Comparison of ENCODE assay signal across 9 cellular contexts in genomic region chr2:127065299-127065931, GRCh38. TPM values are rescaled to one million over a fixed set of nuclear protein-coding genes. Genes with fewer than 3 reads are reported as not detected.
DNase-seq lines count a peak whose midpoint lies in the region; ATAC-seq and TF ChIP-seq lines count a peak whose summit lies in the region.
"Had no signal": no experiment of that assay in that cellular context is flagged by ENCODE, and none has a peak within 500 bp of the region (broad histone marks: within the 10 kb centered on the region; RNA-seq: fewer than 3 reads in every experiment).

No MANE protein-coding gene starts in this region.

- H3K9me3 ChIP-seq in left lung: no peaks in the 10 kb centered on the region

- intact Hi-C loops in activated CD4-positive, alpha-beta T cell treated with anti-CD3 and anti-CD28 coated beads for 36 hours (cut with DNase I, micrococcal nuclease): loop anchor here (2.0 to 5.0 kb wide), 3 partner anchors 15 to 408 kb away; partner anchors contain the start of gene GYPC (in 1 of the 2)
- intact Hi-C loops in left lung (cut with DNase I): no loop called here

- POLR2A ChIA-PET in activated CD4-positive, alpha-beta T cell treated with anti-CD3 and anti-CD28 coated beads for 36 hours (lab: Charles Lee): interaction anchor here (0.7 kb wide), 1 partner anchor 16 kb away, joined by 3 read pairs; no protein-coding TSS in a partner anchor

- DNase-seq in activated CD4-positive, alpha-beta T cell treated with anti-CD3 and anti-CD28 coated beads for 36 hours: no peak
- DNase-seq in activated CD4-positive, alpha-beta T cell treated with anti-CD3 and anti-CD28 coated beads, Interleukin-2, amount 50 U/mL, for 1 hour: no peak
- no peak for DNase-seq in activated naive CD8-positive, alpha-beta T cell treated with anti-CD3 and anti-CD28 coated beads for 36 hours
- DNase-seq in left lung (no peak), middle frontal gyrus (ENCODE audit: extremely low spot score, low spot score) (no peak), NCI-H2171 treated with DMSO at 0.1 percent for 48 hours (lab: John Stamatoyannopoulos, UW) (no peak), NAMALWA (ENCODE audit: low spot score) (no peak)
- DNase-seq: stimulated activated naive CD4-positive, alpha-beta T cell had no signal

- peaks cover 22% of the 10 kb centered on the region for H3K36me3 Mint-ChIP-seq in activated CD4-positive, alpha-beta T cell treated with anti-CD3 and anti-CD28 coated beads for 36 hours (ENCODE audit: low read depth)
- H3K36me3 Mint-ChIP-seq in activated naive CD8-positive, alpha-beta T cell treated with anti-CD3 and anti-CD28 coated beads for 36 hours: peaks cover 14% of the 10 kb centered on the region

- no peaks in the 10 kb centered on the region for H3K27me3 Mint-ChIP-seq in activated CD4-positive, alpha-beta T cell treated with anti-CD3 and anti-CD28 coated beads for 36 hours
- no peaks in the 10 kb centered on the region for H3K27me3 Mint-ChIP-seq in activated naive CD8-positive, alpha-beta T cell treated with anti-CD3 and anti-CD28 coated beads for 36 hours

- CTCF ChIA-PET in activated CD4-positive, alpha-beta T cell treated with anti-CD3 and anti-CD28 coated beads for 36 hours (lab: Charles Lee): interaction anchor here (0.7 to 2.3 kb wide), 3 partner anchors 12 to 411 kb away, joined by 5 to 8 read pairs (median 7); no protein-coding TSS in a partner anchor

- peaks cover 27% of the 10 kb centered on the region for H3K4me1 Mint-ChIP-seq in activated CD4-positive, alpha-beta T cell treated with anti-CD3 and anti-CD28 coated beads for 36 hours
- peaks cover 17% of the 10 kb centered on the region for H3K4me1 Mint-ChIP-seq in activated naive CD8-positive, alpha-beta T cell treated with anti-CD3 and anti-CD28 coated beads for 36 hours

- no peak for ATAC-seq in activated CD4-positive, alpha-beta T cell treated with anti-CD3 and anti-CD28 coated beads for 36 hours
- no peak for ATAC-seq in left lung

- H3K36me3 ChIP-seq in left lung: peaks cover 0 to 25% of the 10 kb centered on the region in 2 donors

- H3K4me1 ChIP-seq in left lung: peaks cover 13 to 63% of the 10 kb centered on the region in 2 donors

- no peak for TF ChIP-seq CTCF in left lung (IDR thresholded peaks at IDR 0.05)

- H3K27ac Mint-ChIP-seq in activated CD4-positive, alpha-beta T cell treated with anti-CD3 and anti-CD28 coated beads for 36 hours: peak overlapping the region; percentile 85
- peak overlapping the region; percentile 76 for H3K27ac Mint-ChIP-seq in activated naive CD8-positive, alpha-beta T cell treated with anti-CD3 and anti-CD28 coated beads for 36 hours

- H3K27me3 ChIP-seq in left lung: no peaks in the 10 kb centered on the region

- no peak overlapping the region for H3K4me3 ChIP-seq in left lung

- H3K4me3 Mint-ChIP-seq in activated CD4-positive, alpha-beta T cell treated with anti-CD3 and anti-CD28 coated beads for 36 hours: no peak overlapping the region
- H3K4me3 Mint-ChIP-seq in activated naive CD8-positive, alpha-beta T cell treated with anti-CD3 and anti-CD28 coated beads for 36 hours: peak overlapping the region; percentile 18

- H3K27ac ChIP-seq in left lung (peak overlapping the region; percentile 33 to 85), temporal lobe (ENCODE audit: low read depth, low read length) (peak overlapping the region; percentile 99)

- no peaks in the 10 kb centered on the region for H3K9me3 Mint-ChIP-seq in activated CD4-positive, alpha-beta T cell treated with anti-CD3 and anti-CD28 coated beads for 36 hours (ENCODE audit: low read depth)
- no peaks in the 10 kb centered on the region for H3K9me3 Mint-ChIP-seq in activated naive CD8-positive, alpha-beta T cell treated with anti-CD3 and anti-CD28 coated beads for 36 hours

RNA-seq across cellular contexts. Expression of gene BIN1, which starts 41.5 kb away (rescaled TPM):
- total RNA-seq in activated CD4-positive, alpha-beta T cell treated with anti-CD3 and anti-CD28 coated beads for 36 hours: 10 to 100 TPM; 65.2 to 71.0 TPM
- 100 to 1,000 TPM in 1 of 2 experiments, 10 to 100 TPM in 1; 98.8 to 101 TPM for total RNA-seq in activated naive CD8-positive, alpha-beta T cell treated with anti-CD3 and anti-CD28 coated beads for 36 hours
- 10 to 100 TPM; 32.0 to 36.0 TPM for total RNA-seq in left lung
- total RNA-seq in temporal lobe: 42.8 TPM

Comparison
In these comparisons a context has a peak if more than half of its experiments do, and no peak if none do; other contexts are left out.
1. intact Hi-C loops: an anchor here in activated CD4-positive, alpha-beta T cell treated with anti-CD3 and anti-CD28 coated beads for 36 hours (2.0 to 5.0 kb wide); none called in left lung.